14 cellular contexts compared by ENCODE assay signal in genomic region chr12:18864900-18865561, GRCh38.
DNase-seq lines count a peak whose midpoint lies in the region; ATAC-seq and TF ChIP-seq lines count a peak whose summit lies in the region.
"Had no signal": no experiment of that assay in that cellular context is flagged by ENCODE, and none has a peak within 500 bp of the region (broad histone marks: within the 10 kb centered on the region; RNA-seq: fewer than 3 reads in every experiment).

No MANE protein-coding gene starts in this region.

- H3K27ac Mint-ChIP-seq in WTC11 = no peak overlapping the region; the same call in 1 of the 2 replicates
- H3K27ac Mint-ChIP-seq: naive thymus-derived CD8-positive, alpha-beta T cell had no signal

- H3K36me3 Mint-ChIP-seq in WTC11 = peaks cover 11% of the 10 kb centered on the region
- H3K36me3 Mint-ChIP-seq: naive thymus-derived CD8-positive, alpha-beta T cell had no signal

- H3K27me3 Mint-ChIP-seq in WTC11 (ENCODE audit: low read depth) = no peaks in the 10 kb centered on the region

- no peak overlapping the region for H3K27ac ChIP-seq in Peyer's patch
- H3K27ac ChIP-seq: transverse colon had no signal

- POLR2A ChIA-PET in WTC11 (lab: Charles Lee) = interaction anchor here (0.6 kb wide), 1 partner anchor 22 kb away, joined by 4 read pairs; no protein-coding TSS in a partner anchor

- peaks cover 30% of the 10 kb centered on the region for H3K4me1 Mint-ChIP-seq in WTC11

- ATAC-seq in omental fat pad (ENCODE audit: low FRiP score) = peak; percentile 80
- no peak for ATAC-seq in WTC11
- no peak for ATAC-seq in HG02623 (IDR thresholded peaks at IDR 0.05; ENCODE audit: unreplicated experiment)
- ATAC-seq: naive thymus-derived CD8-positive, alpha-beta T cell had no signal

- no peaks in the 10 kb centered on the region for H3K9me3 ChIP-seq in Peyer's patch
- H3K9me3 ChIP-seq: transverse colon had no signal

- CTCF ChIA-PET in WTC11 (lab: Charles Lee) = no interaction called here

- no peaks in the 10 kb centered on the region for H3K27me3 ChIP-seq in Peyer's patch
- H3K27me3 ChIP-seq: transverse colon had no signal

- DNase-seq in EL (peak; percentile 78), NCI-H226 (peak; percentile 45), epithelial cell of esophagus (ENCODE audit: low read depth) (peak; percentile 70), omental fat pad (ENCODE audit: low spot score) (no peak), Peyer's patch (no peak), CD1c-positive myeloid dendritic cell (ENCODE audit: extremely low spot score) (no peak), WTC11 (ENCODE audit: low spot score) (no peak)
- DNase-seq: activated CD8-positive, alpha-beta memory T cell treated with anti-CD3 and anti-CD28 coated beads, Interleukin-2, amount 50 U/mL, for 48 hours; cerebellar nuclear complex; naive thymus-derived CD8-positive, alpha-beta T cell; NCI-H345; stimulated activated CD4-positive, alpha-beta T cell treated with anti-CD3 and anti-CD28 coated beads, Interleukin-4, amount 100 ng/mL, for 24 hours; transverse colon had no signal

- H3K4me1 ChIP-seq in Peyer's patch = no peaks in the 10 kb centered on the region

- H3K4me3 ChIP-seq in epithelial cell of esophagus (ENCODE audit: low read length) (no peak overlapping the region), Peyer's patch (no peak overlapping the region)
- H3K4me3 ChIP-seq: transverse colon had no signal

- H3K36me3 ChIP-seq in Peyer's patch = no peaks in the 10 kb centered on the region
- H3K36me3 ChIP-seq: transverse colon had no signal

- TF ChIP-seq CTCF in epithelial cell of esophagus (IDR thresholded peaks at IDR 0.05; ENCODE audit: insufficient read depth, low read depth, low read length, missing control alignments) = no peak
- no peak for TF ChIP-seq CTCF in omental fat pad (IDR thresholded peaks at IDR 0.05)
- TF ChIP-seq CTCF in Peyer's patch (IDR thresholded peaks at IDR 0.05) = no peak
- no peak for TF ChIP-seq CTCF in WTC11 (IDR thresholded peaks at IDR 0.05)

- TF ChIP-seq POLR2A in Peyer's patch (IDR thresholded peaks at IDR 0.05) = no peak

- no peak overlapping the region for H3K4me3 Mint-ChIP-seq in WTC11
- H3K4me3 Mint-ChIP-seq: naive thymus-derived CD8-positive, alpha-beta T cell had no signal

- H3K9me3 Mint-ChIP-seq in WTC11 = peaks cover 21% of the 10 kb centered on the region

TF ChIP-seq in WTC11, 78 proteins besides CTCF, POLR2A, EP300 and RAD21:
- TF ChIP-seq FOXK1 (CRISPR knock-in tag; IDR thresholded peaks at IDR 0.05) (no peak), ZNF121 (CRISPR knock-in tag; IDR thresholded peaks at IDR 0.05) (no peak), ATF1 (CRISPR knock-in tag; IDR thresholded peaks at IDR 0.05) (no peak), ZNF317 (CRISPR knock-in tag; IDR thresholded peaks at IDR 0.05; ENCODE audit: borderline replicate concordance, low read depth) (no peak), FOXJ3 (CRISPR knock-in tag; IDR thresholded peaks at IDR 0.05; ENCODE audit: borderline replicate concordance) (no peak)
TF ChIP-seq in WTC11: peak in this region for 0.

Comparison
In these comparisons a context has a peak if more than half of its experiments do, and no peak if none do; other contexts are left out.
1. DNase-seq: peak in EL (single experiment), NCI-H226 (single experiment) and epithelial cell of esophagus (single experiment); none in omental fat pad (single experiment), Peyer's patch (0 of 3), CD1c-positive myeloid dendritic cell (single experiment) and WTC11 (single experiment).